Comparison of ENCODE assay signal across 8 cellular contexts in genomic region chr2:99488587-99488998, GRCh38. TPM values are rescaled to one million over a fixed set of nuclear protein-coding genes. Genes with fewer than 3 reads are reported as not detected.
DNase-seq lines count a peak whose midpoint lies in the region; ATAC-seq and TF ChIP-seq lines count a peak whose summit lies in the region.

No MANE protein-coding gene starts in this region.

- in situ Hi-C loops in brain microvascular endothelial cell (cut with HindIII; ENCODE audit: low pct_ligation_motif_present, low sequenced_read_pairs): no loop called here

- H3K27me3 ChIP-seq in brain microvascular endothelial cell (replicated peaks): no peaks in the 10 kb centered on the region
- H3K27me3 ChIP-seq in thymus (ENCODE audit: control insufficient read depth, insufficient read depth): no peaks in the 10 kb centered on the region

- 8% methylated on average over 7 of the region's 7 CpGs for WGBS in thymus

- H3K4me1 Mint-ChIP-seq in activated T-cell treated with anti-CD3 and anti-CD28 coated beads, Interleukin-2, amount 50 U/mL, for 4 hours (ENCODE audit: low read depth): peaks cover 48% of the 10 kb centered on the region

- H3K9me3 Mint-ChIP-seq in activated T-cell treated with anti-CD3 and anti-CD28 coated beads, Interleukin-2, amount 50 U/mL, for 4 hours: no peaks in the 10 kb centered on the region

- no peaks in the 10 kb centered on the region for H3K36me3 ChIP-seq in brain microvascular endothelial cell (replicated peaks)
- no peaks in the 10 kb centered on the region for H3K36me3 ChIP-seq in thymus (ENCODE audit: control insufficient read depth, insufficient read depth)

- H3K9me3 ChIP-seq in thymus (ENCODE audit: control insufficient read depth): no peaks in the 10 kb centered on the region

- peaks cover 3% of the 10 kb centered on the region for H3K36me3 Mint-ChIP-seq in activated T-cell treated with anti-CD3 and anti-CD28 coated beads, Interleukin-2, amount 50 U/mL, for 4 hours (ENCODE audit: insufficient read depth)

- no peak for DNase-seq in activated T-cell treated with anti-CD3 and anti-CD28 coated beads, Interleukin-2, amount 50 U/mL, for 4 hours
- no peak for DNase-seq in activated T-cell treated with anti-CD3 and anti-CD28 coated beads, Interleukin-2, amount 50 U/mL, for 1 hour
- DNase-seq in NCI-H2227 treated with DMSO at 0.1 percent for 48 hours (lab: John Stamatoyannopoulos, UW): peak; percentile 61
- DNase-seq in brain microvascular endothelial cell: no peak
- DNase-seq in left kidney (ENCODE audit: low read depth, low spot score): peak; percentile 50
- DNase-seq in NCI-H1092 (lab: John Stamatoyannopoulos, UW): no peak
- no peak for DNase-seq in retina

- peaks cover 11% of the 10 kb centered on the region for H3K4me1 ChIP-seq in thymus (ENCODE audit: control insufficient read depth, insufficient read depth, low read length)

- H3K27ac ChIP-seq in brain microvascular endothelial cell: peak overlapping the region; percentile 90
- peak overlapping the region; percentile 20 for H3K27ac ChIP-seq in thymus (ENCODE audit: low read depth)

- TF ChIP-seq CTCF in brain microvascular endothelial cell (IDR thresholded peaks at IDR 0.05; ENCODE audit: low read depth, low read length, missing control alignments): no peak

- H3K4me3 Mint-ChIP-seq in activated T-cell treated with anti-CD3 and anti-CD28 coated beads, Interleukin-2, amount 50 U/mL, for 4 hours: peak overlapping the region; percentile 94

- ATAC-seq in activated T-cell treated with anti-CD3 and anti-CD28 coated beads, Interleukin-2, amount 50 U/mL, for 4 hours: no peak

- H3K4me3 ChIP-seq in brain microvascular endothelial cell (ENCODE audit: low read depth, low read length): peak overlapping the region; percentile 83
- H3K4me3 ChIP-seq in thymus (ENCODE audit: low read length): peak overlapping the region; percentile 98

- H3K27me3 Mint-ChIP-seq in activated T-cell treated with anti-CD3 and anti-CD28 coated beads, Interleukin-2, amount 50 U/mL, for 4 hours (ENCODE audit: low read depth): peaks cover under 1% of the 10 kb centered on the region

RNA-seq across cellular contexts. Expression of gene REV1, which starts 1.2 kb away (rescaled TPM):
- total RNA-seq in activated T-cell treated with anti-CD3 and anti-CD28 coated beads, Interleukin-2, amount 50 U/mL, for 4 hours: 10 to 100 TPM; 22.0 to 26.8 (median 23.1) TPM
- polyA plus RNA-seq in thymus: 27.1 TPM

Comparison
In these comparisons a context has a peak if more than half of its experiments do, and no peak if none do; other contexts are left out.
1. DNase-seq: peak in NCI-H2227 treated with DMSO at 0.1 percent for 48 hours (single experiment) and left kidney (single experiment); none in activated T-cell treated with anti-CD3 and anti-CD28 coated beads, Interleukin-2, amount 50 U/mL, for 4 hours (single experiment), activated T-cell treated with anti-CD3 and anti-CD28 coated beads, Interleukin-2, amount 50 U/mL, for 1 hour (single experiment), brain microvascular endothelial cell (single experiment), NCI-H1092 (single experiment) and retina (single experiment).